9 cellular contexts compared by ENCODE assay signal in genomic region chr10:63666836-63667383, GRCh38.
DNase-seq lines count a peak whose midpoint lies in the region; ATAC-seq, FAIRE-seq and TF ChIP-seq lines count a peak whose summit lies in the region.
"Had no signal": no experiment of that assay in that cellular context is flagged by ENCODE, and none has a peak within 500 bp of the region (broad histone marks: within the 10 kb centered on the region; RNA-seq: fewer than 3 reads in every experiment).

No MANE protein-coding gene starts in this region.

- no peaks in the 10 kb centered on the region for H3K27me3 ChIP-seq in gastrocnemius medialis
- no peaks in the 10 kb centered on the region for H3K27me3 ChIP-seq in foreskin keratinocyte
- H3K27me3 ChIP-seq: SJSA1 had no signal

- H3K36me3 ChIP-seq in gastrocnemius medialis = no peaks in the 10 kb centered on the region
- no peaks in the 10 kb centered on the region for H3K36me3 ChIP-seq in kidney (ENCODE audit: control insufficient read depth in 1 of 2, insufficient read depth in 2 of 2, low read length in 2 of 2)
- H3K36me3 ChIP-seq: SJSA1 had no signal

- H3K27me3 Mint-ChIP-seq in activated T-helper 17 cell treated with anti-CD3 and anti-CD28 coated beads, Interleukin-2, amount 50 U/mL, for 72 hours = no peaks in the 10 kb centered on the region

- no peak overlapping the region for H3K27ac Mint-ChIP-seq in activated T-helper 17 cell treated with anti-CD3 and anti-CD28 coated beads, Interleukin-2, amount 50 U/mL, for 72 hours

- TF ChIP-seq POLR2A in gastrocnemius medialis (IDR thresholded peaks at IDR 0.05) = no peak

- H3K4me3 ChIP-seq in gastrocnemius medialis (no peak overlapping the region), kidney (ENCODE audit: low read length in 2 of 2) (no peak overlapping the region)
- H3K4me3 ChIP-seq: SJSA1 had no signal

- H3K4me1 Mint-ChIP-seq in activated T-helper 17 cell treated with anti-CD3 and anti-CD28 coated beads, Interleukin-2, amount 50 U/mL, for 72 hours = peaks cover 6% of the 10 kb centered on the region

- H3K9ac ChIP-seq in kidney (ENCODE audit: low read length in 2 of 2) = no peak overlapping the region

- intact Hi-C loops in gastrocnemius medialis (cut with DNase I; ENCODE audit: low total_unique reads) (no loop called here), kidney (cut with DNase I) (no loop called here)

- in situ Hi-C loops in gastrocnemius medialis (cut with MboI; ENCODE audit: low sequenced_read_pairs in 4 of 4) = no loop called here

- H3K36me3 Mint-ChIP-seq in activated T-helper 17 cell treated with anti-CD3 and anti-CD28 coated beads, Interleukin-2, amount 50 U/mL, for 72 hours (ENCODE audit: low read depth) = no peaks in the 10 kb centered on the region

- H3K9me3 ChIP-seq in gastrocnemius medialis (no peaks in the 10 kb centered on the region), kidney (ENCODE audit: control insufficient read depth in 1 of 2, low read length in 2 of 2) (no peaks in the 10 kb centered on the region)
- H3K9me3 ChIP-seq: SJSA1 had no signal

- ATAC-seq in GM18520 (IDR thresholded peaks at IDR 0.05; ENCODE audit: unreplicated experiment) (peak; percentile 78), HG02798 (IDR thresholded peaks at IDR 0.05; ENCODE audit: poor library complexity, unreplicated experiment) (peak; percentile 66), gastrocnemius medialis (peak; percentile 35 to 58), foreskin keratinocyte (no peak)
- ATAC-seq in activated T-helper 17 cell treated with anti-CD3 and anti-CD28 coated beads, Interleukin-2, amount 50 U/mL, for 72 hours (replicated peaks) = peak; percentile 81

- no peak for FAIRE-seq in kidney (lab: Jason Lieb, UNC)

- no peak for DNase-seq in gastrocnemius medialis
- no peak for DNase-seq in inferior parietal cortex (ENCODE audit: extremely low spot score)
- no peak for DNase-seq in foreskin keratinocyte
- DNase-seq in DMS79 treated with DMSO at 0.1 percent for 48 hours (lab: John Stamatoyannopoulos, UW) = no peak
- no peak for DNase-seq in kidney

- peaks cover 8 to 32% of the 10 kb centered on the region in 2 donors for H3K4me1 ChIP-seq in gastrocnemius medialis
- H3K4me1 ChIP-seq in foreskin keratinocyte = no peaks in the 10 kb centered on the region
- H3K4me1 ChIP-seq in kidney (ENCODE audit: control insufficient read depth in 1 of 2, insufficient read depth in 1 of 2, low read depth in 1 of 2, low read length in 2 of 2) = peaks cover 9 to 14% of the 10 kb centered on the region in 2 donors

- H3K27ac ChIP-seq in gastrocnemius medialis (peak overlapping the region; percentile 17 to 65 (median 52)), foreskin keratinocyte (no peak overlapping the region), kidney (ENCODE audit: low read depth in 2 of 2, low read length in 2 of 2) (no peak overlapping the region)
- H3K27ac ChIP-seq: SJSA1 had no signal

- no peaks in the 10 kb centered on the region for H3K9me3 Mint-ChIP-seq in activated T-helper 17 cell treated with anti-CD3 and anti-CD28 coated beads, Interleukin-2, amount 50 U/mL, for 72 hours

- TF ChIP-seq CTCF in gastrocnemius medialis (IDR thresholded peaks at IDR 0.05 in 4 of 5, conservative IDR thresholded peaks at IDR 0.05 in 1 of 5) = no peak
- TF ChIP-seq CTCF in foreskin keratinocyte (conservative IDR thresholded peaks at IDR 0.05) = no peak
- TF ChIP-seq CTCF in kidney (IDR thresholded peaks at IDR 0.05; ENCODE audit: borderline replicate concordance, extremely low read depth, insufficient read depth) = no peak

- H3K4me3 Mint-ChIP-seq in activated T-helper 17 cell treated with anti-CD3 and anti-CD28 coated beads, Interleukin-2, amount 50 U/mL, for 72 hours = no peak overlapping the region

Comparison
In these comparisons a context has a peak if more than half of its experiments do, and no peak if none do; other contexts are left out.
1. H3K27ac ChIP-seq: peak in gastrocnemius medialis (4 of 4); none in foreskin keratinocyte (single experiment) and kidney (0 of 2).